13 cellular contexts compared by ENCODE assay signal in genomic region chr10:132464256-132465192, GRCh38.
DNase-seq lines count a peak whose midpoint lies in the region; ATAC-seq and TF ChIP-seq lines count a peak whose summit lies in the region.
"Had no signal": no experiment of that assay in that cellular context is flagged by ENCODE, and none has a peak within 500 bp of the region (broad histone marks: within the 10 kb centered on the region; RNA-seq: fewer than 3 reads in every experiment).

No MANE protein-coding gene starts in this region.

- H3K4me2 ChIP-seq in SK-N-SH = no peak overlapping the region

- CTCF ChIA-PET in SK-N-SH (lab: Yijun Ruan, JAX) = interaction anchor here (0.7 to 1.4 kb wide), 2 partner anchors 163 to 190 kb away, joined by 3 to 4 read pairs; no protein-coding TSS in a partner anchor

- POLR2A ChIA-PET in SK-N-SH (lab: Yijun Ruan, JAX) = no interaction called here

- no peaks in the 10 kb centered on the region for H3K9me3 ChIP-seq in sigmoid colon
- no peaks in the 10 kb centered on the region for H3K9me3 ChIP-seq in SK-N-SH

- no peak for TF ChIP-seq CTCF in C4-2B (conservative IDR thresholded peaks at IDR 0.05)
- TF ChIP-seq CTCF in dorsolateral prefrontal cortex (IDR thresholded peaks at IDR 0.05 in 54 of 56, conservative IDR thresholded peaks at IDR 0.05 in 2 of 56; ENCODE audit: low read depth in 1 of 56, partially characterized antibody in 56 of 56) = peak in 1 of 56 donors; percentile 9
- TF ChIP-seq CTCF in sigmoid colon (IDR thresholded peaks at IDR 0.05) = no peak
- no peak for TF ChIP-seq CTCF in SK-N-SH (IDR thresholded peaks at IDR 0.05)
- TF ChIP-seq CTCF in GM13977 (IDR thresholded peaks at IDR 0.05; ENCODE audit: extremely low read depth, insufficient read depth, missing control alignments) = no peak

- in situ Hi-C loops in GM13977 (cut with MboI; ENCODE audit: low pct_unique_long_range_greater_than_20kb, low sequenced_read_pairs, unreplicated experiment) = no loop called here

- no peak overlapping the region for H2AFZ ChIP-seq in SK-N-SH (ENCODE audit: low read depth)

- no peak for TF ChIP-seq POLR2A in sigmoid colon (IDR thresholded peaks at IDR 0.05)

- no peaks in the 10 kb centered on the region for H3K36me3 ChIP-seq in sigmoid colon
- no peaks in the 10 kb centered on the region for H3K36me3 ChIP-seq in SK-N-SH (replicated peaks in 1 of 2; ENCODE audit: control insufficient read depth in 1 of 2, insufficient read depth in 2 of 2, low read length in 1 of 2)

- intact Hi-C loops in dorsolateral prefrontal cortex (cut with DNase I) = no loop called here
- intact Hi-C loops in sigmoid colon (cut with DNase I) = loop anchor here (1.0 to 5.0 kb wide), 2 partner anchors 53 to 73 kb away; partner anchors contain the start of gene INPP5A

- peak; percentile 28 for ATAC-seq in left lobe of liver
- no peak for ATAC-seq in HG03469 (IDR thresholded peaks at IDR 0.05; ENCODE audit: unreplicated experiment)
- no peak for ATAC-seq in HG03135 (IDR thresholded peaks at IDR 0.05; ENCODE audit: unreplicated experiment)
- ATAC-seq: activated CD8-positive, alpha-beta T cell treated with anti-CD3 and anti-CD28 coated beads, Interleukin-2, amount 10 ng/mL, durations not matched to agents 7 days and 5 days had no signal

- H3K9ac ChIP-seq in SK-N-SH = no peak overlapping the region

- H3K4me1 ChIP-seq in sigmoid colon = peaks cover 0 to 64% (median 61%) of the 10 kb centered on the region in 4 donors
- H3K4me1 ChIP-seq in SK-N-SH (ENCODE audit: control insufficient read depth in 1 of 2, insufficient read depth in 2 of 2, low read depth in 1 of 2, low read length in 1 of 2) = no peaks in the 10 kb centered on the region; a peak in 1 of 4 replicates

- H3F3A ChIP-seq in SK-N-SH (replicated peaks; ENCODE audit: insufficient read depth) = no peaks in the 10 kb centered on the region

- whole genome bisulfite sequencing in sigmoid colon, 2 donors = 63 to 72% methylated on average over 22 of the region's 22 CpGs
- WGBS in SK-N-SH (ENCODE audit: low lambda C conversion rate) = 70% methylated on average over 8 of the region's 22 CpGs

- DNase-seq in dorsolateral prefrontal cortex = peak in 9 of 10 donors; percentile 49 to 95 (median 73)
- DNase-seq in left lobe of liver (ENCODE audit: low spot score) = no peak
- DNase-seq in sigmoid colon = peak; percentile 98
- no peak for DNase-seq in SK-N-SH
- DNase-seq in GM13977 (ENCODE audit: low spot score) = no peak
- DNase-seq: activated CD8-positive, alpha-beta T cell treated with anti-CD3 and anti-CD28 coated beads, Interleukin-2, amount 10 ng/mL, durations not matched to agents 7 days and 5 days; CD4-positive, alpha-beta memory T cell; central memory CD4-positive, alpha-beta T cell; NCI-H2029 treated with DMSO at 0.1 percent for 48 hours; SHP77 treated with DMSO at 0.1 percent for 48 hours had no signal

- H3K27ac ChIP-seq in C4-2B (peak overlapping the region; percentile 94), dorsolateral prefrontal cortex (peak overlapping the region in 54 of 59 donors; percentile 3 to 92 (median 67)), sigmoid colon (peak overlapping the region; percentile 91 to 99 (median 95)), SK-N-SH (ENCODE audit: low read depth in 2 of 2, low read length in 1 of 2) (no peak overlapping the region)

- H3K9me2 ChIP-seq in SK-N-SH = no peaks in the 10 kb centered on the region

- TF ChIP-seq RAD21 in SK-N-SH (IDR thresholded peaks at IDR 0.05; ENCODE audit: low read length) = no peak

- no peaks in the 10 kb centered on the region for H4K20me1 ChIP-seq in SK-N-SH (ENCODE audit: insufficient read depth)

- H3K79me2 ChIP-seq in SK-N-SH (ENCODE audit: insufficient read depth) = no peaks in the 10 kb centered on the region

- H3K27me3 ChIP-seq in dorsolateral prefrontal cortex (no peaks in the 10 kb centered on the region), sigmoid colon (no peaks in the 10 kb centered on the region), SK-N-SH (ENCODE audit: insufficient read depth) (no peaks in the 10 kb centered on the region)

- TF ChIP-seq EP300 in sigmoid colon (IDR thresholded peaks at IDR 0.05) (peak in 2 of 4 donors; percentile 47 to 82), SK-N-SH (IDR thresholded peaks at IDR 0.05; ENCODE audit: borderline replicate concordance in 1 of 2, low read depth in 1 of 2, low read length in 1 of 2) (no peak)

- H3K4me3 ChIP-seq in dorsolateral prefrontal cortex = no peak overlapping the region
- no peak overlapping the region for H3K4me3 ChIP-seq in sigmoid colon
- no peak overlapping the region for H3K4me3 ChIP-seq in SK-N-SH (ENCODE audit: low read depth in 2 of 2, low read length in 1 of 2)

TF ChIP-seq in SK-N-SH, 30 proteins besides CTCF, POLR2A, EP300 and RAD21:
- TF ChIP-seq JUND (IDR thresholded peaks at IDR 0.05) (no peak), TAF1 (IDR thresholded peaks at IDR 0.05; ENCODE audit: borderline replicate concordance, low read depth, low read length) (no peak), SMC3 (IDR thresholded peaks at IDR 0.05; ENCODE audit: low read depth, low read length) (no peak), RXRA (IDR thresholded peaks at IDR 0.05; ENCODE audit: borderline replicate concordance, low read depth) (no peak), TEAD4 (IDR thresholded peaks at IDR 0.05; ENCODE audit: borderline replicate concordance, insufficient read depth) (no peak), GABPA (IDR thresholded peaks at IDR 0.05; ENCODE audit: low read depth) (no peak), FOXM1 (IDR thresholded peaks at IDR 0.05; ENCODE audit: low read depth) (no peak), RCOR1 (IDR thresholded peaks at IDR 0.05; ENCODE audit: low read length) (no peak), CHD2 (IDR thresholded peaks at IDR 0.05; ENCODE audit: low read length, partially characterized antibody) (no peak), POLR2AphosphoS5 (IDR thresholded peaks at IDR 0.05; ENCODE audit: low read depth, low read length) (no peak), FOXJ3 (CRISPR knock-in tag; IDR thresholded peaks at IDR 0.05) (no peak)

Comparison
In these comparisons a context has a peak if more than half of its experiments do, and no peak if none do; other contexts are left out.
1. H3K27ac ChIP-seq: peak in C4-2B (single experiment), dorsolateral prefrontal cortex (54 of 59) and sigmoid colon (4 of 4); none in SK-N-SH (0 of 2).
2. DNase-seq: peak in dorsolateral prefrontal cortex (9 of 10) and sigmoid colon (single experiment); none in left lobe of liver (single experiment), SK-N-SH (single experiment) and GM13977 (single experiment).